1 cellular context compared by ENCODE assay signal in the genomic region with DNA sequence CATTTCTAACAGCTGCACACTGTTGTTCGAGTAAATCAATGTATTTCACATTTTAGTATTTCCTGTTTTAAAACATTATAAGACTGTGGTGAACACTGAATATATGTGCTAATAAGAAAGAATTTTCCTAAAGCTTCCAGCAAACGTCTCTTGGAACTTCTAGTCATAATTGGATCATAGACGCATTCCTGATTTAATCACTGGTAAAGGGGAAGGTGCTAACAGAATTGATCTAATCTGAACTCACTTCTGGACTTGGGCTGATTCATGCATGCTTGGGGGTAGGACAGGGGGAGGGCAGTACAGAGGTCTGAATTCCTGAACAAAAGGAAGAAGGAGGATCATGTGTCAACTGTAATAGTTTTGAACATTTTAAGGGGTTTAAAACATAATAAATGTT.
A peak's percentile ranks its signal among the peaks of the same experiment; 100 is the strongest.
TF ChIP-seq lines count a peak whose summit lies in the region.

No MANE protein-coding gene starts in this region.

TF ChIP-seq in K562, 482 proteins besides CTCF, POLR2A, EP300 and RAD21 (continued from another document):
- TF ChIP-seq, protein P1, sequence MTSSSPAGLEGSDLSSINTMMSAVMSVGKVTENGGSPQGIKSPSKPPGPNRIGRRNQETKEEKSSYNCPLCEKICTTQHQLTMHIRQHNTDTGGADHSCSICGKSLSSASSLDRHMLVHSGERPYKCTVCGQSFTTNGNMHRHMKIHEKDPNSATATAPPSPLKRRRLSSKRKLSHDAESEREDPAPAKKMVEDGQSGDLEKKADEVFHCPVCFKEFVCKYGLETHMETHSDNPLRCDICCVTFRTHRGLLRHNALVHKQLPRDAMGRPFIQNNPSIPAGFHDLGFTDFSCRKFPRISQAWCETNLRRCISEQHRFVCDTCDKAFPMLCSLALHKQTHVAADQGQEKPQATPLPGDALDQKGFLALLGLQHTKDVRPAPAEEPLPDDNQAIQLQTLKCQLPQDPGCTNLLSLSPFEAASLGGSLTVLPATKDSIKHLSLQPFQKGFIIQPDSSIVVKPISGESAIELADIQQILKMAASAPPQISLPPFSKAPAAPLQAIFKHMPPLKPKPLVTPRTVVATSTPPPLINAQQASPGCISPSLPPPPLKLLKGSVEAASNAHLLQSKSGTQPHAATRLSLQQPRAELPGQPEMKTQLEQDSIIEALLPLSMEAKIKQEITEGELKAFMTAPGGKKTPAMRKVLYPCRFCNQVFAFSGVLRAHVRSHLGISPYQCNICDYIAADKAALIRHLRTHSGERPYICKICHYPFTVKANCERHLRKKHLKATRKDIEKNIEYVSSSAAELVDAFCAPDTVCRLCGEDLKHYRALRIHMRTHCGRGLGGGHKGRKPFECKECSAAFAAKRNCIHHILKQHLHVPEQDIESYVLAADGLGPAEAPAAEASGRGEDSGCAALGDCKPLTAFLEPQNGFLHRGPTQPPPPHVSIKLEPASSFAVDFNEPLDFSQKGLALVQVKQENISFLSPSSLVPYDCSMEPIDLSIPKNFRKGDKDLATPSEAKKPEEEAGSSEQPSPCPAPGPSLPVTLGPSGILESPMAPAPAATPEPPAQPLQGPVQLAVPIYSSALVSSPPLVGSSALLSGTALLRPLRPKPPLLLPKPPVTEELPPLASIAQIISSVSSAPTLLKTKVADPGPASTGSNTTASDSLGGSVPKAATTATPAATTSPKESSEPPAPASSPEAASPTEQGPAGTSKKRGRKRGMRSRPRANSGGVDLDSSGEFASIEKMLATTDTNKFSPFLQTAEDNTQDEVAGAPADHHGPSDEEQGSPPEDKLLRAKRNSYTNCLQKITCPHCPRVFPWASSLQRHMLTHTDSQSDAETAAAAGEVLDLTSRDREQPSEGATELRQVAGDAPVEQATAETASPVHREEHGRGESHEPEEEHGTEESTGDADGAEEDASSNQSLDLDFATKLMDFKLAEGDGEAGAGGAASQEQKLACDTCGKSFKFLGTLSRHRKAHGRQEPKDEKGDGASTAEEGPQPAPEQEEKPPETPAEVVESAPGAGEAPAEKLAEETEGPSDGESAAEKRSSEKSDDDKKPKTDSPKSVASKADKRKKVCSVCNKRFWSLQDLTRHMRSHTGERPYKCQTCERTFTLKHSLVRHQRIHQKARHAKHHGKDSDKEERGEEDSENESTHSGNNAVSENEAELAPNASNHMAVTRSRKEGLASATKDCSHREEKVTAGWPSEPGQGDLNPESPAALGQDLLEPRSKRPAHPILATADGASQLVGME (CRISPR knock-in tag; IDR thresholded peaks at IDR 0.05), result no peak
- TF ChIP-seq CBFA2T3 (IDR thresholded peaks at IDR 0.05), result peak; percentile 31; the same call in 1 of the 2 replicates
- TF ChIP-seq ZC3H11A (IDR thresholded peaks at IDR 0.05; ENCODE audit: low read depth, low read length), result no peak
- TF ChIP-seq, protein P2, sequence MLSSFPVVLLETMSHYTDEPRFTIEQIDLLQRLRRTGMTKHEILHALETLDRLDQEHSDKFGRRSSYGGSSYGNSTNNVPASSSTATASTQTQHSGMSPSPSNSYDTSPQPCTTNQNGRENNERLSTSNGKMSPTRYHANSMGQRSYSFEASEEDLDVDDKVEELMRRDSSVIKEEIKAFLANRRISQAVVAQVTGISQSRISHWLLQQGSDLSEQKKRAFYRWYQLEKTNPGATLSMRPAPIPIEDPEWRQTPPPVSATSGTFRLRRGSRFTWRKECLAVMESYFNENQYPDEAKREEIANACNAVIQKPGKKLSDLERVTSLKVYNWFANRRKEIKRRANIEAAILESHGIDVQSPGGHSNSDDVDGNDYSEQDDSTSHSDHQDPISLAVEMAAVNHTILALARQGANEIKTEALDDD (IDR thresholded peaks at IDR 0.05), result no peak
- TF ChIP-seq, protein P3, sequence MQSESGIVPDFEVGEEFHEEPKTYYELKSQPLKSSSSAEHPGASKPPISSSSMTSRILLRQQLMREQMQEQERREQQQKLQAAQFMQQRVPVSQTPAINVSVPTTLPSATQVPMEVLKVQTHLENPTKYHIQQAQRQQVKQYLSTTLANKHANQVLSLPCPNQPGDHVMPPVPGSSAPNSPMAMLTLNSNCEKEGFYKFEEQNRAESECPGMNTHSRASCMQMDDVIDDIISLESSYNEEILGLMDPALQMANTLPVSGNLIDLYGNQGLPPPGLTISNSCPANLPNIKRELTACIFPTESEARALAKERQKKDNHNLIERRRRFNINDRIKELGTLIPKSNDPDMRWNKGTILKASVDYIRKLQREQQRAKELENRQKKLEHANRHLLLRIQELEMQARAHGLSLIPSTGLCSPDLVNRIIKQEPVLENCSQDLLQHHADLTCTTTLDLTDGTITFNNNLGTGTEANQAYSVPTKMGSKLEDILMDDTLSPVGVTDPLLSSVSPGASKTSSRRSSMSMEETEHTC (IDR thresholded peaks at IDR 0.05), result no peak
- TF ChIP-seq DPF2 (IDR thresholded peaks at IDR 0.05), result peak; percentile 54
- peak; percentile 61 for TF ChIP-seq SMARCA4 (IDR thresholded peaks at IDR 0.05)
- TF ChIP-seq JUND (IDR thresholded peaks at IDR 0.05; ENCODE audit: borderline replicate concordance, low read depth, low read length), result peak; percentile 61
- peak; percentile 44; the same call in 1 of the 3 replicates for TF ChIP-seq JUND (tag; IDR thresholded peaks at IDR 0.05; ENCODE audit: borderline replicate concordance, low read depth, low read length)
- TF ChIP-seq TGIF2 (CRISPR knock-in tag; IDR thresholded peaks at IDR 0.05), result no peak
- peak; percentile 73; the same call in 1 of the 2 replicates for TF ChIP-seq FOSL1 (tag; conservative IDR thresholded peaks at IDR 0.05)
- TF ChIP-seq TCF3 (CRISPR knock-in tag; IDR thresholded peaks at IDR 0.05), result no peak
- peak; percentile 58 for TF ChIP-seq ARID1B (IDR thresholded peaks at IDR 0.05)
- TF ChIP-seq MEIS2 (IDR thresholded peaks at IDR 0.05; ENCODE audit: partially characterized antibody), result peak; percentile 68
- no peak for TF ChIP-seq NUFIP1 (IDR thresholded peaks at IDR 0.05; ENCODE audit: partially characterized antibody)
- 0 out of 2 replicates have a peak, but pooled peaks have one; percentile 30 for TF ChIP-seq GATAD2B (IDR thresholded peaks at IDR 0.05; ENCODE audit: borderline replicate concordance)
- TF ChIP-seq, protein P4, sequence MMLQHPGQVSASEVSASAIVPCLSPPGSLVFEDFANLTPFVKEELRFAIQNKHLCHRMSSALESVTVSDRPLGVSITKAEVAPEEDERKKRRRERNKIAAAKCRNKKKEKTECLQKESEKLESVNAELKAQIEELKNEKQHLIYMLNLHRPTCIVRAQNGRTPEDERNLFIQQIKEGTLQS (IDR thresholded peaks at IDR 0.05), result peak; percentile 30; the same call in 1 of the 2 replicates
- TF ChIP-seq, protein P4 (CRISPR knock-in tag; conservative IDR thresholded peaks at IDR 0.05), result no peak
- TF ChIP-seq, protein P5, sequence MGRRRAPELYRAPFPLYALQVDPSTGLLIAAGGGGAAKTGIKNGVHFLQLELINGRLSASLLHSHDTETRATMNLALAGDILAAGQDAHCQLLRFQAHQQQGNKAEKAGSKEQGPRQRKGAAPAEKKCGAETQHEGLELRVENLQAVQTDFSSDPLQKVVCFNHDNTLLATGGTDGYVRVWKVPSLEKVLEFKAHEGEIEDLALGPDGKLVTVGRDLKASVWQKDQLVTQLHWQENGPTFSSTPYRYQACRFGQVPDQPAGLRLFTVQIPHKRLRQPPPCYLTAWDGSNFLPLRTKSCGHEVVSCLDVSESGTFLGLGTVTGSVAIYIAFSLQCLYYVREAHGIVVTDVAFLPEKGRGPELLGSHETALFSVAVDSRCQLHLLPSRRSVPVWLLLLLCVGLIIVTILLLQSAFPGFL (CRISPR knock-in tag; IDR thresholded peaks at IDR 0.05), result no peak
- TF ChIP-seq TCFL5 (CRISPR knock-in tag; conservative IDR thresholded peaks at IDR 0.05), result no peak
- no peak for TF ChIP-seq SRSF7 (optimal IDR thresholded peaks at IDR 0.05; ENCODE audit: low read depth, low read length)
